Comparison of ENCODE assay signal across 8 cellular contexts in genomic region chr4:168604496-168605373, GRCh38.
DNase-seq lines count a peak whose midpoint lies in the region; ATAC-seq, FAIRE-seq and TF ChIP-seq lines count a peak whose summit lies in the region.

No MANE protein-coding gene starts in this region.

- TF ChIP-seq EP300 in HepG2 (IDR thresholded peaks at IDR 0.05; ENCODE audit: low read depth in 2 of 2, low read length in 2 of 2): no peak
- no peak for TF ChIP-seq EP300 in HepG2 (CRISPR knock-in tag; IDR thresholded peaks at IDR 0.05; ENCODE audit: borderline replicate concordance)
- TF ChIP-seq EP300 in tibial nerve (IDR thresholded peaks at IDR 0.05): no peak

- H3K27me3 ChIP-seq in liver (ENCODE audit: control insufficient read depth in 4 of 4, insufficient read depth in 4 of 4, low read length in 3 of 4) (no peaks in the 10 kb centered on the region), HepG2 (ENCODE audit: control insufficient read depth in 1 of 2, insufficient read depth in 2 of 2, low read length in 2 of 2) (no peaks in the 10 kb centered on the region), mesenchymal stem cell (ENCODE audit: control insufficient read depth in 1 of 2, insufficient read depth in 1 of 2, low read length in 2 of 2) (no peaks in the 10 kb centered on the region), tibial nerve (no peaks in the 10 kb centered on the region)

- intact Hi-C loops in HepG2 (cut with micrococcal nuclease; ENCODE audit: unreplicated experiment): no loop called here

- TF ChIP-seq CTCF in liver (IDR thresholded peaks at IDR 0.05; ENCODE audit: low read depth, low read length, missing input control) (no peak), HepG2 (CRISPR knock-in tag; IDR thresholded peaks at IDR 0.05) (no peak), endothelial cell (IDR thresholded peaks at IDR 0.05; ENCODE audit: unreplicated experiment) (no peak), tibial nerve (IDR thresholded peaks at IDR 0.05) (no peak)

- H3K4me3 ChIP-seq in liver (ENCODE audit: low read depth in 1 of 3, low read length in 3 of 3) (no peak overlapping the region), HepG2 (replicated peaks in 1 of 3; ENCODE audit: insufficient read depth in 1 of 3, low read depth in 2 of 3, low read length in 3 of 3) (no peak overlapping the region), mesenchymal stem cell (ENCODE audit: insufficient read depth in 1 of 2, low read depth in 1 of 2, low read length in 2 of 2) (no peak overlapping the region), tibial nerve (no peak overlapping the region)

- H2BK120ac ChIP-seq in mesenchymal stem cell (ENCODE audit: low read depth, low read length): no peak overlapping the region

- no peak overlapping the region for H2AFZ ChIP-seq in HepG2 (ENCODE audit: low read length)
- H2AFZ ChIP-seq in mesenchymal stem cell (ENCODE audit: low read depth, low read length): no peak overlapping the region

- H2BK15ac ChIP-seq in mesenchymal stem cell (ENCODE audit: low read depth, poor library complexity, severe bottlenecking): no peak overlapping the region

- H3K9ac ChIP-seq in liver (ENCODE audit: low read depth in 1 of 2, low read length in 2 of 2): no peak overlapping the region
- no peak overlapping the region for H3K9ac ChIP-seq in HepG2 (ENCODE audit: insufficient read depth, low read depth, low read length)
- no peak overlapping the region for H3K9ac ChIP-seq in mesenchymal stem cell (ENCODE audit: low read length)

- H3K4me1 Mint-ChIP-seq in endothelial cell (ENCODE audit: unreplicated experiment): peaks cover 28% of the 10 kb centered on the region

- no peak overlapping the region for H4K8ac ChIP-seq in mesenchymal stem cell (ENCODE audit: low read length)

- H3K27me3 Mint-ChIP-seq in endothelial cell (ENCODE audit: unreplicated experiment): peaks cover 2% of the 10 kb centered on the region

- FAIRE-seq in HepG2 (lab: Jason Lieb, UNC): no peak

- H3K27ac Mint-ChIP-seq in endothelial cell (ENCODE audit: unreplicated experiment): peak overlapping the region; percentile 64

- H3K9me3 ChIP-seq in liver (ENCODE audit: control insufficient read depth in 4 of 4, low read length in 3 of 4) (no peaks in the 10 kb centered on the region), HepG2 (ENCODE audit: low read length) (no peaks in the 10 kb centered on the region), mesenchymal stem cell (ENCODE audit: control insufficient read depth, low read length) (no peaks in the 10 kb centered on the region), tibial nerve (no peaks in the 10 kb centered on the region)

- H4K20me1 ChIP-seq in HepG2 (ENCODE audit: insufficient read depth, low read length): no peaks in the 10 kb centered on the region

- no peaks in the 10 kb centered on the region for H3K9me3 Mint-ChIP-seq in endothelial cell (ENCODE audit: unreplicated experiment)

- H3K4ac ChIP-seq in mesenchymal stem cell (ENCODE audit: low read depth in 1 of 2, low read length in 2 of 2): no peak overlapping the region

- no peak overlapping the region for H3K23ac ChIP-seq in mesenchymal stem cell (ENCODE audit: low read length in 2 of 2)

- H3K36me3 ChIP-seq in liver (ENCODE audit: control insufficient read depth in 4 of 4, insufficient read depth in 3 of 4, low read depth in 1 of 4, low read length in 3 of 4): no peaks in the 10 kb centered on the region
- no peaks in the 10 kb centered on the region for H3K36me3 ChIP-seq in HepG2 (replicated peaks in 1 of 2; ENCODE audit: control insufficient read depth in 1 of 2, insufficient read depth in 2 of 2, low read length in 2 of 2)
- H3K36me3 ChIP-seq in mesenchymal stem cell (ENCODE audit: control insufficient read depth in 1 of 2, insufficient read depth in 2 of 2, low read depth in 1 of 2, low read length in 2 of 2): no peaks in the 10 kb centered on the region
- H3K36me3 ChIP-seq in tibial nerve: no peaks in the 10 kb centered on the region

- H3K18ac ChIP-seq in mesenchymal stem cell (ENCODE audit: low read depth in 1 of 2, low read length in 2 of 2): no peak overlapping the region

- no peak overlapping the region for H3K27ac ChIP-seq in liver (ENCODE audit: low read depth in 1 of 2, low read length in 2 of 2)
- no peak overlapping the region for H3K27ac ChIP-seq in HepG2 (ENCODE audit: extremely low read length, insufficient read depth, low read length)
- peak overlapping the region; percentile 76 for H3K27ac ChIP-seq in mesenchymal stem cell (ENCODE audit: low read length, poor library complexity, severe bottlenecking)
- peak overlapping the region in 2 of 4 donors; percentile 31 to 57 for H3K27ac ChIP-seq in tibial nerve

- DNase-seq in HepG2 (ENCODE audit: low spot score): no peak
- peak; percentile 13 for DNase-seq in endothelial cell (ENCODE audit: low spot score)
- DNase-seq in mesenchymal stem cell: peak; percentile 84
- DNase-seq in tibial nerve (ENCODE audit: low spot score in 2 of 2): no peak
- DNase-seq in NCI-H2227 (lab: John Stamatoyannopoulos, UW; ENCODE audit: unreplicated experiment): no peak
- no peak for DNase-seq in NCI-H2227 treated with DMSO at 0.1 percent for 48 hours (lab: John Stamatoyannopoulos, UW)

- TF ChIP-seq POLR2A in HepG2 (IDR thresholded peaks at IDR 0.05; ENCODE audit: insufficient read depth in 1 of 2, low read depth in 2 of 2, low read length in 2 of 2) (no peak), tibial nerve (IDR thresholded peaks at IDR 0.05) (no peak)

- peak overlapping the region; percentile 50 for H2AK5ac ChIP-seq in mesenchymal stem cell (ENCODE audit: low read length, severe bottlenecking)

- no peaks in the 10 kb centered on the region for H3K36me3 Mint-ChIP-seq in endothelial cell (ENCODE audit: low read depth, unreplicated experiment)

- no peaks in the 10 kb centered on the region for H3K79me2 ChIP-seq in HepG2 (ENCODE audit: insufficient read depth, low read length)

- BruUV-seq in HepG2 (replicated peaks; lab: Mats Ljungman, UMichigan): no TSS peak

- no peaks in the 10 kb centered on the region for H3K4me1 ChIP-seq in liver (ENCODE audit: control insufficient read depth in 4 of 4, insufficient read depth in 4 of 4, low read length in 3 of 4)
- no peaks in the 10 kb centered on the region for H3K4me1 ChIP-seq in HepG2 (ENCODE audit: insufficient read depth, low read length)
- H3K4me1 ChIP-seq in mesenchymal stem cell (ENCODE audit: control insufficient read depth, insufficient read depth, low read depth, low read length): peaks cover 4% of the 10 kb centered on the region
- peaks cover 0 to 13% (median 2%) of the 10 kb centered on the region in 4 donors for H3K4me1 ChIP-seq in tibial nerve

- H4K91ac ChIP-seq in mesenchymal stem cell (ENCODE audit: low read length): no peak overlapping the region

- CTCF ChIA-PET in HepG2 (lab: Yijun Ruan, JAX; ENCODE audit: low intra/inter-chr PET ratio, low total read pairs): no interaction called here

- ATAC-seq in HepG2 (no peak), HG03045 (IDR thresholded peaks at IDR 0.05; ENCODE audit: unreplicated experiment) (no peak)

- no peak overlapping the region for H3K14ac ChIP-seq in mesenchymal stem cell (ENCODE audit: low read length in 2 of 2)

- H2BK12ac ChIP-seq in mesenchymal stem cell (ENCODE audit: low read length in 2 of 2): no peak overlapping the region

- H2BK5ac ChIP-seq in mesenchymal stem cell (ENCODE audit: low read depth, low read length, poor library complexity, severe bottlenecking): no peak overlapping the region

- in situ Hi-C loops in HepG2 (cut with HindIII; ENCODE audit: extremely low pct_ligation_motif_present, low pct_unique_long_range_greater_than_20kb): no loop called here

- H3K4me2 ChIP-seq in HepG2 (ENCODE audit: low read depth, low read length) (no peak overlapping the region), mesenchymal stem cell (ENCODE audit: low read length, poor library complexity, severe bottlenecking) (no peak overlapping the region)

- TF ChIP-seq RAD21 in liver (IDR thresholded peaks at IDR 0.05) (no peak), HepG2 (CRISPR knock-in tag; IDR thresholded peaks at IDR 0.05) (no peak)

- no peak overlapping the region for H3K4me3 Mint-ChIP-seq in endothelial cell (ENCODE audit: unreplicated experiment)

- no peaks in the 10 kb centered on the region for H3K79me1 ChIP-seq in mesenchymal stem cell (replicated peaks; ENCODE audit: low read length, poor library complexity, severe bottlenecking)

- 86% methylated on average over 7 of the region's 7 CpGs for WGBS in liver
- WGBS in HepG2 (ENCODE audit: low lambda C conversion rate): 19% methylated on average over 7 of the region's 7 CpGs
- WGBS in mesenchymal stem cell: 50% methylated on average over 2 of the region's 7 CpGs
- WGBS in tibial nerve, 2 donors: 40 to 60% methylated on average over 7 of the region's 7 CpGs

- POLR2A ChIA-PET in HepG2 (lab: Yijun Ruan, JAX): no interaction called here

TF ChIP-seq in liver, 16 proteins besides CTCF, POLR2A, EP300 and RAD21 (continues in another document):
- TF ChIP-seq ZBTB33 (IDR thresholded peaks at IDR 0.05): no peak

TF ChIP-seq in HepG2, 621 proteins besides CTCF, POLR2A, EP300 and RAD21 (continues in another document):
- TF ChIP-seq ZKSCAN1 (IDR thresholded peaks at IDR 0.05; ENCODE audit: low read length): no peak
- no peak for TF ChIP-seq ZNF660 (CRISPR knock-in tag; IDR thresholded peaks at IDR 0.05; ENCODE audit: borderline replicate concordance, low read depth)
- TF ChIP-seq CREB1 (IDR thresholded peaks at IDR 0.05): no peak
- no peak for TF ChIP-seq CREB1 (CRISPR knock-in tag; IDR thresholded peaks at IDR 0.05)
- no peak for TF ChIP-seq RFXAP (CRISPR knock-in tag; IDR thresholded peaks at IDR 0.05; ENCODE audit: borderline replicate concordance)
- no peak for TF ChIP-seq ZBTB1 (CRISPR knock-in tag; IDR thresholded peaks at IDR 0.05; ENCODE audit: borderline replicate concordance)
- TF ChIP-seq ELF4 (CRISPR knock-in tag; IDR thresholded peaks at IDR 0.05; ENCODE audit: borderline replicate concordance): no peak
- no peak for TF ChIP-seq MED1 (CRISPR knock-in tag; IDR thresholded peaks at IDR 0.05)
- no peak for TF ChIP-seq ZNF580 (CRISPR knock-in tag; IDR thresholded peaks at IDR 0.05; ENCODE audit: borderline replicate concordance, low read depth)
- TF ChIP-seq ZNF816 (CRISPR knock-in tag; IDR thresholded peaks at IDR 0.05; ENCODE audit: borderline replicate concordance): no peak
- TF ChIP-seq ZSCAN12 (CRISPR knock-in tag; IDR thresholded peaks at IDR 0.05): no peak
- TF ChIP-seq ZNF274 (CRISPR knock-in tag; IDR thresholded peaks at IDR 0.05): no peak

Comparison
In these comparisons a context has a peak if more than half of its experiments do, and no peak if none do; other contexts are left out.
1. DNase-seq: peak in endothelial cell (single experiment) and mesenchymal stem cell (single experiment); none in HepG2 (single experiment), tibial nerve (0 of 2), NCI-H2227 (single experiment) and NCI-H2227 treated with DMSO at 0.1 percent for 48 hours (single experiment).